23 cellular contexts compared by ENCODE assay signal in genomic region chr4:123606336-123606735, GRCh38.
"Had no signal": no experiment of that assay in that cellular context is flagged by ENCODE, and none has a peak within 500 bp of the region (broad histone marks: within the 10 kb centered on the region; RNA-seq: fewer than 3 reads in every experiment).

No MANE protein-coding gene starts in this region.

- H3K4me2 ChIP-seq: neural progenitor cell had no signal

- H3K4me1 ChIP-seq: adrenal gland, breast epithelium, gastroesophageal sphincter, neural progenitor cell, prostate gland, right atrium auricular region, tibial artery had no signal

- H3K27ac Mint-ChIP-seq: activated T-cell treated with anti-CD3 and anti-CD28 coated beads, Interleukin-2, amount 50 U/mL, for 24 hours; neural progenitor cell had no signal

- H3K9ac ChIP-seq: neural progenitor cell had no signal

- H3K9me3 Mint-ChIP-seq: neural progenitor cell had no signal

- H3K27ac ChIP-seq: adrenal gland, breast epithelium, coronary artery, gastroesophageal sphincter, left ventricle myocardium inferior, neural progenitor cell, prostate gland, right atrium auricular region, tibial artery had no signal

- H3K4me3 Mint-ChIP-seq: activated naive CD4-positive, alpha-beta T cell treated with anti-CD3 and anti-CD28 coated beads, Interleukin-2, amount 10 ng/mL, durations not matched to agents 7 days and 5 days; activated T-cell treated with anti-CD3 and anti-CD28 coated beads, Interleukin-2, amount 50 U/mL, for 24 hours; neural progenitor cell had no signal

- H3K4me3 ChIP-seq: adrenal gland, breast epithelium, coronary artery, gastroesophageal sphincter, heart left ventricle, left ventricle myocardium inferior, neural progenitor cell, prostate gland, right atrium auricular region, tibial artery had no signal

- FAIRE-seq: astrocyte, endometrium, TTC549, urothelium cell line had no signal

- DNase-seq: activated CD4-positive, alpha-beta T cell treated with anti-CD3 and anti-CD28 coated beads, Interleukin-2, amount 50 U/mL, for 4 hours; activated naive CD4-positive, alpha-beta T cell treated with anti-CD3 and anti-CD28 coated beads, Interleukin-2, amount 10 ng/mL, durations not matched to agents 7 days and 5 days; activated T-cell treated with anti-CD3 and anti-CD28 coated beads, Interleukin-2, amount 50 U/mL, for 24 hours; erythroblast; heart left ventricle; left ventricle myocardium inferior; mammary epithelial cell; stimulated activated CD4-positive, alpha-beta T cell treated with anti-CD3 and anti-CD28 coated beads, Interleukin-12 subunit alpha, Interleukin-12 subunit beta, amount 100 ng/mL, for 4 hours; stimulated activated CD4-positive, alpha-beta T cell treated with anti-CD3 and anti-CD28 coated beads, Interleukin-1b, Interleukin-23, amount 100 ng/mL, for 48 hours; stimulated activated CD8-positive, alpha-beta memory T cell treated with anti-CD3 and anti-CD28 coated beads, Interleukin-4, amount 100 ng/mL, for 48 hours; stimulated activated naive CD4-positive, alpha-beta T cell treated with Interleukin-2 at 50 U/mL for 16 hours; tibial artery had no signal

- H3K9me3 ChIP-seq: adrenal gland, breast epithelium, gastroesophageal sphincter, heart left ventricle, left ventricle myocardium inferior, prostate gland, right atrium auricular region, tibial artery had no signal

- H3K36me3 ChIP-seq: adrenal gland, breast epithelium, gastroesophageal sphincter, heart left ventricle, left ventricle myocardium inferior, neural progenitor cell, prostate gland, right atrium auricular region, tibial artery had no signal

- H3K27me3 ChIP-seq: adrenal gland, breast epithelium, gastroesophageal sphincter, heart left ventricle, neural progenitor cell, right atrium auricular region, tibial artery had no signal

- H3K27me3 Mint-ChIP-seq: activated naive CD4-positive, alpha-beta T cell treated with anti-CD3 and anti-CD28 coated beads, Interleukin-2, amount 10 ng/mL, durations not matched to agents 7 days and 5 days; activated T-cell treated with anti-CD3 and anti-CD28 coated beads, Interleukin-2, amount 50 U/mL, for 24 hours had no signal

- ATAC-seq: gastroesophageal sphincter had no signal
